In the genomic region with DNA sequence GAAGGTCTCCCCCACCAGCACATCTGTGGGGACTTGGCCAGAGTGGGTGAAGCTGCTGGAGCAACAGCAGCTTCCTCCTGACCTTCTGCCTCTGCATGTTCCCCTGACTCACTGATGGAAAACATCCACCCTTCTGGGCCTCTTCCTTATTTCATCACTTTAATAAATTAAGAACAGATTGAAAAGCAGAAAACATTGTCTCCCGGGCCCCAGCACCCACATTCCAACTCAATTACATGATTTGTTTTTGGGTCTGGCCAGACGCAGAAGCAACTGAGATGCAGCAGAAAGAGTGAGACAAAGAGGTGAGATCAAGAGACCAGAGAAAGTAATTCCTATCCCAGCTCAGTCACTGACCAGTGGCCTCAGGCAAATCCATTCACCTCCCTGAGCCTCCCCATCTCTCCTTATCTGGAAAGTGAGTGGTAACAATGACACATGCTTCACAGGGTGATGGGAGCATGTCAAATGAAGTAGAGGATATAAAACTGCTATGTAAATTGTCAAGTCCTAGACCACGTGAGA, we compare ENCODE assay signal across 19 cellular contexts.
DNase-seq lines count a peak whose midpoint lies in the region; ATAC-seq and TF ChIP-seq lines count a peak whose summit lies in the region.
"Had no signal": no experiment of that assay in that cellular context is flagged by ENCODE, and none has a peak within 500 bp of the region (broad histone marks: within the 10 kb centered on the region; RNA-seq: fewer than 3 reads in every experiment).

No MANE protein-coding gene starts in this region.

- CTCF ChIA-PET in CD4-positive, alpha-beta memory T cell (lab: Charles Lee; ENCODE audit: partially characterized antibody) = no interaction called here

- H3K9me3 ChIP-seq in suprapubic skin = no peaks in the 10 kb centered on the region
- H3K9me3 ChIP-seq in CD4-positive, alpha-beta memory T cell (ENCODE audit: control insufficient read depth in 1 of 2, low read length in 2 of 2) = no peaks in the 10 kb centered on the region
- H3K9me3 ChIP-seq: colonic mucosa, tibial nerve had no signal

- no peak overlapping the region for H3K4me3 ChIP-seq in cardiac fibroblast (replicated peaks in 1 of 2; ENCODE audit: low read depth in 2 of 2, low read length in 2 of 2)
- no peak overlapping the region for H3K4me3 ChIP-seq in suprapubic skin
- no peak overlapping the region for H3K4me3 ChIP-seq in CD4-positive, alpha-beta memory T cell (ENCODE audit: low read length in 2 of 2)
- H3K4me3 ChIP-seq: colonic mucosa, tibial nerve had no signal

- H3K4me1 ChIP-seq in suprapubic skin = no peaks in the 10 kb centered on the region
- H3K4me1 ChIP-seq in CD4-positive, alpha-beta memory T cell (ENCODE audit: insufficient read depth, low read length) = no peaks in the 10 kb centered on the region
- H3K4me1 ChIP-seq: colonic mucosa had no signal

- intact Hi-C loops in left ventricle myocardium superior (cut with micrococcal nuclease) = no loop called here
- intact Hi-C loops in CD4-positive, alpha-beta memory T cell (cut with micrococcal nuclease) = no loop called here

- no peaks in the 10 kb centered on the region for H3K36me3 Mint-ChIP-seq in CD4-positive, alpha-beta memory T cell
- H3K36me3 Mint-ChIP-seq: CD8-positive, alpha-beta T cell had no signal

- 34% methylated on average over 3 of the region's 3 CpGs for WGBS in suprapubic skin

- no peak for TF ChIP-seq EP300 in suprapubic skin (IDR thresholded peaks at IDR 0.05)

- H3K27ac ChIP-seq in suprapubic skin = peak overlapping the region; percentile 42
- no peak overlapping the region for H3K27ac ChIP-seq in CD4-positive, alpha-beta memory T cell (ENCODE audit: low read depth, low read length)
- H3K27ac ChIP-seq: colonic mucosa had no signal

- TF ChIP-seq CTCF in cardiac fibroblast (IDR thresholded peaks at IDR 0.05; ENCODE audit: low read depth, low read length) = no peak
- TF ChIP-seq CTCF in suprapubic skin (IDR thresholded peaks at IDR 0.05) = no peak

- H3K4me3 Mint-ChIP-seq in CD4-positive, alpha-beta memory T cell = no peak overlapping the region
- H3K4me3 Mint-ChIP-seq: CD8-positive, alpha-beta T cell had no signal

- peaks cover 0 to 3% of the 10 kb centered on the region in 2 donors for H3K27me3 Mint-ChIP-seq in CD4-positive, alpha-beta memory T cell

- no peaks in the 10 kb centered on the region for H3K36me3 ChIP-seq in suprapubic skin
- no peaks in the 10 kb centered on the region for H3K36me3 ChIP-seq in CD4-positive, alpha-beta memory T cell (ENCODE audit: insufficient read depth, low read length)
- H3K36me3 ChIP-seq: colonic mucosa, tibial nerve had no signal

- peaks cover 0 to 3% (median 0%) of the 10 kb centered on the region in 8 donors for H3K9me3 Mint-ChIP-seq in CD4-positive, alpha-beta memory T cell
- H3K9me3 Mint-ChIP-seq: CD8-positive, alpha-beta T cell had no signal

- peak; percentile 91 for ATAC-seq in left ventricle myocardium superior
- no peak for ATAC-seq in HG03175 (IDR thresholded peaks at IDR 0.05; ENCODE audit: unreplicated experiment)
- ATAC-seq in GM19324 (IDR thresholded peaks at IDR 0.05; ENCODE audit: low FRiP score, unreplicated experiment) = no peak
- ATAC-seq: CD8-positive, alpha-beta T cell; Panc1 had no signal

- H3K27me3 ChIP-seq in suprapubic skin = no peaks in the 10 kb centered on the region
- no peaks in the 10 kb centered on the region for H3K27me3 ChIP-seq in CD4-positive, alpha-beta memory T cell (ENCODE audit: insufficient read depth, low read length)
- H3K27me3 ChIP-seq: colonic mucosa, tibial nerve had no signal

- POLR2A ChIA-PET in CD4-positive, alpha-beta memory T cell (lab: Charles Lee; ENCODE audit: partially characterized antibody) = no interaction called here

- H3K4me1 Mint-ChIP-seq in CD4-positive, alpha-beta memory T cell = no peaks in the 10 kb centered on the region

- DNase-seq in NOMO-1 treated with DMSO at 0.1 percent for 48 hours (lab: John Stamatoyannopoulos, UW; ENCODE audit: unreplicated experiment) (peak; percentile 31), NOMO-1 treated with dmso at 0.1 percent for 144 hours (lab: John Stamatoyannopoulos, UW; ENCODE audit: unreplicated experiment) (no peak), cardiac fibroblast (ENCODE audit: low read depth in 2 of 2) (peak; percentile 24 to 30), left ventricle myocardium superior (peak; percentile 40), suprapubic skin (ENCODE audit: low spot score in 2 of 2) (peak; percentile 69 to 84)
- DNase-seq in CD4-positive, alpha-beta memory T cell = no peak
- DNase-seq: 8988T; activated CD4-positive, alpha-beta T cell treated with anti-CD3 and anti-CD28 coated beads, Interleukin-2, amount 50 U/mL, for 4 hours; colonic mucosa; hypothalamus; NCI-H2081; NCI-H524 treated with DMSO at 0.1 percent for 48 hours; small intestine; SW 1271 had no signal

- H3K27ac Mint-ChIP-seq in CD4-positive, alpha-beta memory T cell = no peak overlapping the region
- H3K27ac Mint-ChIP-seq: CD8-positive, alpha-beta T cell had no signal

- TF ChIP-seq POLR2A in suprapubic skin (IDR thresholded peaks at IDR 0.05) = no peak

Comparison
In these comparisons a context has a peak if more than half of its experiments do, and no peak if none do; other contexts are left out.
1. DNase-seq: peak in NOMO-1 treated with DMSO at 0.1 percent for 48 hours (single experiment), cardiac fibroblast (2 of 2), left ventricle myocardium superior (single experiment) and suprapubic skin (2 of 2); none in NOMO-1 treated with dmso at 0.1 percent for 144 hours (single experiment) and CD4-positive, alpha-beta memory T cell (0 of 5).